1 cellular context compared by ENCODE assay signal in genomic region chr12:7729683-7730195, GRCh38.
A peak's percentile ranks its signal among the peaks of the same experiment; 100 is the strongest.
TF ChIP-seq lines count a peak whose summit lies in the region.

No MANE protein-coding gene starts in this region.

TF ChIP-seq in K562, 482 proteins besides CTCF, POLR2A, EP300 and RAD21:
- TF ChIP-seq TOE1 (IDR thresholded peaks at IDR 0.05; ENCODE audit: borderline replicate concordance) (no peak), TOE1 (CRISPR knock-in tag; IDR thresholded peaks at IDR 0.05; ENCODE audit: borderline replicate concordance, low read depth) (no peak), ETV5 (CRISPR knock-in tag; IDR thresholded peaks at IDR 0.05; ENCODE audit: low read depth) (no peak), NCOR1 (IDR thresholded peaks at IDR 0.05) (no peak), NFIC (IDR thresholded peaks at IDR 0.05) (peak; percentile 18; the same call in 1 of the 2 replicates)
